9 cellular contexts compared by ENCODE assay signal in genomic region chr6:53309059-53309896, GRCh38. TPM values are rescaled to one million over a fixed set of nuclear protein-coding genes. Genes with fewer than 3 reads are reported as not detected.
DNase-seq lines count a peak whose midpoint lies in the region; ATAC-seq and TF ChIP-seq lines count a peak whose summit lies in the region.
"Had no signal": no experiment of that assay in that cellular context is flagged by ENCODE, and none has a peak within 500 bp of the region (broad histone marks: within the 10 kb centered on the region; RNA-seq: fewer than 3 reads in every experiment).

No MANE protein-coding gene starts in this region.

- POLR2A ChIA-PET in AG04450 (lab: Yijun Ruan, JAX) = interaction anchor here (0.7 to 0.8 kb wide), 3 partner anchors 12 to 187 kb away, joined by 3 read pairs; no protein-coding TSS in a partner anchor

- H3K4me3 ChIP-seq in AG04450 (ENCODE audit: low read depth, low read length) (no peak overlapping the region), subcutaneous abdominal adipose tissue (ENCODE audit: low read depth in 1 of 5, low read length in 5 of 5) (no peak overlapping the region)
- H3K4me3 ChIP-seq: dorsolateral prefrontal cortex had no signal

- DNase-seq in AG04450 (ENCODE audit: low read depth, low spot score) (no peak), NCI-H82 treated with DMSO at 0.1 percent for 48 hours (lab: John Stamatoyannopoulos, UW; ENCODE audit: unreplicated experiment) (peak; percentile 70), epithelial cell of prostate (ENCODE audit: low read depth, low spot score) (no peak), 8988T (no peak)
- DNase-seq in stimulated activated CD4-positive, alpha-beta T cell treated with anti-CD3 and anti-CD28 coated beads, Interleukin-12 subunit alpha, Interleukin-12 subunit beta, amount 100 ng/mL, for 4 hours = no peak

- H3K9me3 ChIP-seq in AG04450 (ENCODE audit: control insufficient read depth, insufficient read depth, low read length) (no peaks in the 10 kb centered on the region; the same call in 1 of the 2 replicates), subcutaneous abdominal adipose tissue (ENCODE audit: control insufficient read depth in 5 of 5, low read length in 5 of 5) (no peaks in the 10 kb centered on the region)

- H3K36me3 ChIP-seq in subcutaneous abdominal adipose tissue (ENCODE audit: control insufficient read depth in 5 of 5, insufficient read depth in 5 of 5, low read length in 5 of 5) = no peaks in the 10 kb centered on the region

- CTCF ChIA-PET in AG04450 (lab: Charles Lee) = interaction anchor here (0.8 to 1.4 kb wide), 6 partner anchors 12 to 419 kb away, joined by 3 to 5 read pairs (median 3); no protein-coding TSS in a partner anchor

- H3K27ac ChIP-seq in AG04450 (ENCODE audit: low read depth, low read length) (peak overlapping the region; percentile 43), epithelial cell of prostate (peak overlapping the region; percentile 9), subcutaneous abdominal adipose tissue (ENCODE audit: low read depth, low read length) (peak overlapping the region; percentile 63)

- H3K4me1 ChIP-seq in subcutaneous abdominal adipose tissue (ENCODE audit: control insufficient read depth in 5 of 5, insufficient read depth in 5 of 5, low read length in 5 of 5) = peaks cover 6 to 55% (median 49%) of the 10 kb centered on the region in 5 donors

- peak overlapping the region in 1 of 5 donors; percentile 57 for H3K9ac ChIP-seq in subcutaneous abdominal adipose tissue (ENCODE audit: low read length in 5 of 5)

- TF ChIP-seq CTCF in AG04450 (IDR thresholded peaks at IDR 0.05; ENCODE audit: low read depth, low read length) = no peak

- peak; percentile 70 for ATAC-seq in GM18511 (IDR thresholded peaks at IDR 0.05; ENCODE audit: unreplicated experiment)
- peak; percentile 65 for ATAC-seq in HG02970 (IDR thresholded peaks at IDR 0.05; ENCODE audit: low FRiP score, unreplicated experiment)

- H3K27me3 ChIP-seq in AG04450 (ENCODE audit: control insufficient read depth, insufficient read depth, low read length) (no peaks in the 10 kb centered on the region), subcutaneous abdominal adipose tissue (ENCODE audit: control insufficient read depth in 5 of 5, insufficient read depth in 4 of 5, low read length in 5 of 5) (no peaks in the 10 kb centered on the region)
- H3K27me3 ChIP-seq: dorsolateral prefrontal cortex had no signal

RNA-seq across cellular contexts. Expression of gene ELOVL5, which starts 39.5 kb away (rescaled TPM):
- 68.3 and 81.6 TPM in 2 replicates for polyA plus RNA-seq in AG04450 (2011; rRNA removed)
- polyA minus RNA-seq in AG04450 (2011; rRNA and poly(A)+ RNA removed) = 90.7 and 107 TPM in 2 replicates

Comparison
In these comparisons a context has a peak if more than half of its experiments do, and no peak if none do; other contexts are left out.
1. H3K27ac ChIP-seq: peak in every context shown above with its lines; median percentile 63 in subcutaneous abdominal adipose tissue; 43 in AG04450; 9 in epithelial cell of prostate.